18 cellular contexts compared by ENCODE assay signal in the genomic region with DNA sequence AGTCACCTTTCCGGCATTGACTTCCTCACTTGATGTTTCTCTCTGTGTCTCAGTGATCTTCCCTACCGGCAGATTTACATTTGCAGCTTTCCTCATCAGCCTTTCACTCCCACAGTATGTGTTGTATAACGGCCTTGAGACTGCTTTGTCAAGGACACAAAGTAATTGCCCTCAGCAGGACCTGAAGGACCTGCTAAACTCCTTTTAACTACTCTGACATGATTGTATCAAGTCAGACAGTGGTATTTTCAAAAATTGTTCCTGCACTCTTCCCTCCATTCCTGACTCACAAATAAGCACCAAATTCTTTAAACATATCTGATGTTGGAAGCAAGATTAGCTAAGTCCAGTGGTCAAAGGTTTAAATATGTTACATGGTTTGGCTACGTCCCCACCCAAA.
A peak's percentile ranks its signal among the peaks of the same experiment; 100 is the strongest.
DNase-seq lines count a peak whose midpoint lies in the region; ATAC-seq, FAIRE-seq and TF ChIP-seq lines count a peak whose summit lies in the region.
"Had no signal": no experiment of that assay in that cellular context is flagged by ENCODE, and none has a peak within 500 bp of the region (broad histone marks: within the 10 kb centered on the region; RNA-seq: fewer than 3 reads in every experiment).

No MANE protein-coding gene starts in this region.

- peaks cover 4% of the 10 kb centered on the region for H3K36me3 Mint-ChIP-seq in neural crest cell (ENCODE audit: low read depth)
- H3K36me3 Mint-ChIP-seq in activated T-helper 2 cell treated with anti-CD3 and anti-CD28 coated beads, Interferon-gamma antibody, Interleukin-2, Interleukin-4, amounts not matched to agents 10 μg/mL and 5 μg/mL and 100 μg/mL, durations not matched to agents 14 hours and 24 hours and 36 hours (ENCODE audit: low read depth) = no peaks in the 10 kb centered on the region
- H3K36me3 Mint-ChIP-seq: CD14-positive monocyte; CD4-positive, alpha-beta memory T cell had no signal

- peak; percentile 23 for ATAC-seq in left ventricle myocardium superior
- ATAC-seq: GM12878 had no signal

- H3K4me3 Mint-ChIP-seq in neural crest cell = no peak overlapping the region
- no peak overlapping the region for H3K4me3 Mint-ChIP-seq in activated T-helper 2 cell treated with anti-CD3 and anti-CD28 coated beads, Interferon-gamma antibody, Interleukin-2, Interleukin-4, amounts not matched to agents 10 μg/mL and 5 μg/mL and 100 μg/mL, durations not matched to agents 14 hours and 24 hours and 36 hours (ENCODE audit: low read depth)
- H3K4me3 Mint-ChIP-seq: CD14-positive monocyte; CD4-positive, alpha-beta memory T cell had no signal

- no peaks in the 10 kb centered on the region for H3K9me3 ChIP-seq in right atrium auricular region
- H3K9me3 ChIP-seq: BLaER1 had no signal

- DNase-seq in left ventricle myocardium superior (no peak), right atrium auricular region (ENCODE audit: low spot score) (no peak), left kidney (ENCODE audit: low read depth, low spot score) (peak; percentile 16), neural crest cell (ENCODE audit: low read depth, low spot score) (no peak), urothelium cell line (ENCODE audit: low spot score) (no peak), NOMO-1 (lab: John Stamatoyannopoulos, UW; ENCODE audit: unreplicated experiment in 2 of 2) (no peak), hypothalamus (lab: John Stamatoyannopoulos, UW) (no peak)
- no peak for DNase-seq in activated T-helper 2 cell treated with anti-CD3 and anti-CD28 coated beads, Interferon-gamma antibody, Interleukin-2, Interleukin-4, amounts not matched to agents 10 μg/mL and 5 μg/mL and 100 μg/mL, durations not matched to agents 14 hours and 24 hours and 36 hours (ENCODE audit: low spot score)
- DNase-seq: 8988T; CD4-positive, alpha-beta memory T cell; DMS79 treated with DMSO at 0.1 percent for 48 hours; HCEC 1CT; IMR-90 had no signal

- H3K4me1 Mint-ChIP-seq in neural crest cell = peaks cover 25% of the 10 kb centered on the region
- no peaks in the 10 kb centered on the region for H3K4me1 Mint-ChIP-seq in activated T-helper 2 cell treated with anti-CD3 and anti-CD28 coated beads, Interferon-gamma antibody, Interleukin-2, Interleukin-4, amounts not matched to agents 10 μg/mL and 5 μg/mL and 100 μg/mL, durations not matched to agents 14 hours and 24 hours and 36 hours (ENCODE audit: low read depth)
- H3K4me1 Mint-ChIP-seq: CD14-positive monocyte; CD4-positive, alpha-beta memory T cell had no signal

- no peaks in the 10 kb centered on the region for H3K4me1 ChIP-seq in right atrium auricular region
- H3K4me1 ChIP-seq: BLaER1 had no signal

- H3K36me3 ChIP-seq in right atrium auricular region = no peaks in the 10 kb centered on the region
- H3K36me3 ChIP-seq: BLaER1 had no signal

- intact Hi-C loops in left ventricle myocardium superior (cut with micrococcal nuclease) = no loop called here
- intact Hi-C loops in activated T-helper 2 cell treated with anti-CD3 and anti-CD28 coated beads, Interferon-gamma antibody, Interleukin-2, Interleukin-4, amounts not matched to agents 10 μg/mL and 5 μg/mL and 100 μg/mL, durations not matched to agents 14 hours and 24 hours and 36 hours (cut with micrococcal nuclease) = no loop called here

- H3K27ac Mint-ChIP-seq in neural crest cell (ENCODE audit: unreplicated experiment) = peak overlapping the region; percentile 3
- H3K27ac Mint-ChIP-seq in activated T-helper 2 cell treated with anti-CD3 and anti-CD28 coated beads, Interferon-gamma antibody, Interleukin-2, Interleukin-4, amounts not matched to agents 10 μg/mL and 5 μg/mL and 100 μg/mL, durations not matched to agents 14 hours and 24 hours and 36 hours = no peak overlapping the region
- H3K27ac Mint-ChIP-seq: CD4-positive, alpha-beta memory T cell had no signal

- no peaks in the 10 kb centered on the region for H3K27me3 ChIP-seq in right atrium auricular region
- H3K27me3 ChIP-seq: BLaER1 had no signal

- TF ChIP-seq CTCF in right atrium auricular region (IDR thresholded peaks at IDR 0.05) = no peak
- TF ChIP-seq CTCF in neural crest cell (conservative IDR thresholded peaks at IDR 0.05) = no peak

- FAIRE-seq in urothelium cell line (lab: Jason Lieb, UNC) = peak; percentile 74
- FAIRE-seq: GM12878, HTR-8/SVneo had no signal

- H3K4me3 ChIP-seq in right atrium auricular region = no peak overlapping the region
- H3K4me3 ChIP-seq: BLaER1, GM12878 had no signal

- H3K27ac ChIP-seq in right atrium auricular region = no peak overlapping the region
- H3K27ac ChIP-seq: BLaER1, HL-60 had no signal

- peaks cover 2% of the 10 kb centered on the region for H3K9me3 Mint-ChIP-seq in neural crest cell
- H3K9me3 Mint-ChIP-seq in activated T-helper 2 cell treated with anti-CD3 and anti-CD28 coated beads, Interferon-gamma antibody, Interleukin-2, Interleukin-4, amounts not matched to agents 10 μg/mL and 5 μg/mL and 100 μg/mL, durations not matched to agents 14 hours and 24 hours and 36 hours = peaks cover 3% of the 10 kb centered on the region

- H3K27me3 Mint-ChIP-seq in neural crest cell (ENCODE audit: low read depth) = no peaks in the 10 kb centered on the region
- no peaks in the 10 kb centered on the region for H3K27me3 Mint-ChIP-seq in activated T-helper 2 cell treated with anti-CD3 and anti-CD28 coated beads, Interferon-gamma antibody, Interleukin-2, Interleukin-4, amounts not matched to agents 10 μg/mL and 5 μg/mL and 100 μg/mL, durations not matched to agents 14 hours and 24 hours and 36 hours (ENCODE audit: low read depth)
- H3K27me3 Mint-ChIP-seq: CD4-positive, alpha-beta memory T cell had no signal
